34 cellular contexts compared by ENCODE assay signal in genomic region chr6:75329703-75330102, GRCh38.
"Had no signal": no experiment of that assay in that cellular context is flagged by ENCODE, and none has a peak within 500 bp of the region (broad histone marks: within the 10 kb centered on the region; RNA-seq: fewer than 3 reads in every experiment).

No MANE protein-coding gene starts in this region.

- DNase-seq: activated B cell treated with CpG ODN at 0.5 μM for 24 hours; activated CD4-positive, alpha-beta memory T cell treated with anti-CD3 and anti-CD28 coated beads for 36 hours; activated CD4-positive, alpha-beta T cell treated with anti-CD3 and anti-CD28 coated beads for 4 hours; activated CD4-positive, alpha-beta T cell treated with anti-CD3 and anti-CD28 coated beads, Interleukin-2, amount 10 ng/mL, durations not matched to agents 24 days and 14 days; activated CD4-positive, alpha-beta T cell treated with anti-CD3 and anti-CD28 coated beads, Interleukin-2, amount 50 U/mL, for 1 hour; activated CD4-positive, alpha-beta T cell treated with anti-CD3 and anti-CD28 coated beads, Interleukin-2, amount 50 U/mL, for 4 hours; activated CD4-positive, CD25-positive, alpha-beta regulatory T cell treated with anti-CD3 and anti-CD28 coated beads, Interleukin-2, amount 50 U/mL, for 72 hours; activated CD8-positive, alpha-beta memory T cell treated with anti-CD3 and anti-CD28 coated beads, Interleukin-2, amount 50 U/mL, for 4 hours; activated CD8-positive, alpha-beta T cell treated with anti-CD3 and anti-CD28 coated beads for 36 hours; activated effector memory CD4-positive, alpha-beta T cell treated with anti-CD3 and anti-CD28 coated beads, Interleukin-2, amount 50 U/mL, for 16 hours; activated gamma-delta T cell treated with Interleukin-2 at 50 U/mL for 16 hours; activated naive CD4-positive, alpha-beta T cell; activated naive CD4-positive, alpha-beta T cell treated with anti-CD3 and anti-CD28 coated beads for 36 hours; activated naive CD4-positive, alpha-beta T cell treated with anti-CD3 and anti-CD28 coated beads, Interleukin-2, amount 50 U/mL, for 16 hours; activated naive CD8-positive, alpha-beta T cell treated with anti-CD3 and anti-CD28 coated beads for 36 hours; activated T-cell treated with anti-CD3 and anti-CD28 coated beads for 4 hours; activated T-cell treated with anti-CD3 and anti-CD28 coated beads, Interleukin-2, amount 50 U/mL, for 1 hour; activated T-cell treated with anti-CD3 and anti-CD28 coated beads, Interleukin-2, amount 50 U/mL, for 4 hours; activated T-cell treated with anti-CD3 and anti-CD28 coated beads, Interleukin-2, amount 50 U/mL, for 72 hours; adrenal gland; amniotic stem cell; aorta; body of pancreas; brain microvascular endothelial cell; central memory CD4-positive, alpha-beta T cell; T-helper 1 cell; T-helper 2 cell; T-helper 9 cell had no signal

- H3K9me3 ChIP-seq: adrenal gland, body of pancreas, breast epithelium had no signal

- H3K36me3 ChIP-seq: adrenal gland, brain microvascular endothelial cell, breast epithelium had no signal

- H3K27ac ChIP-seq: adrenal gland, body of pancreas, brain microvascular endothelial cell, breast epithelium, VCaP had no signal

- FAIRE-seq: astrocyte, TTC549 had no signal

- H3K27me3 ChIP-seq: adrenal gland, body of pancreas, brain microvascular endothelial cell, breast epithelium had no signal

- H3K4me3 ChIP-seq: adrenal gland, body of pancreas, breast epithelium had no signal

- H3K4me1 ChIP-seq: adrenal gland, body of pancreas, breast epithelium had no signal

- ATAC-seq: activated CD8-positive, alpha-beta T cell treated with anti-CD3 and anti-CD28 coated beads for 36 hours; activated naive CD4-positive, alpha-beta T cell treated with anti-CD3 and anti-CD28 coated beads, Interleukin-2, amount 50 U/mL, for 72 hours; activated T-cell treated with anti-CD3 and anti-CD28 coated beads, Interleukin-2, amount 50 U/mL, for 4 hours; activated T-cell treated with anti-CD3 and anti-CD28 coated beads, Interleukin-2, amount 50 U/mL, for 72 hours; activated T-helper 17 cell treated with anti-CD3 and anti-CD28 coated beads, Interleukin-2, amount 50 U/mL, for 72 hours; body of pancreas had no signal
